Comparison of ENCODE assay signal across 8 cellular contexts in genomic region chrX:119488749-119489148, GRCh38. TPM values are rescaled to one million over a fixed set of nuclear protein-coding genes. Genes with fewer than 3 reads are reported as not detected.
A peak's percentile ranks its signal among the peaks of the same experiment; 100 is the strongest.
DNase-seq lines count a peak whose midpoint lies in the region; ATAC-seq and TF ChIP-seq lines count a peak whose summit lies in the region.

No MANE protein-coding gene starts in this region.

- intact Hi-C loops in colonic mucosa (cut with DNase I), result no loop called here
- intact Hi-C loops in vagina (cut with DNase I), result no loop called here

- TF ChIP-seq POLR2A in vagina (IDR thresholded peaks at IDR 0.05), result no peak

- peak; percentile 16 for TF ChIP-seq CTCF in HL-60 (IDR thresholded peaks at IDR 0.05; ENCODE audit: insufficient read depth, low read length)
- TF ChIP-seq CTCF in RWPE2 (IDR thresholded peaks at IDR 0.05; ENCODE audit: poor library complexity, severe bottlenecking), result peak; percentile 63
- TF ChIP-seq CTCF in colonic mucosa (IDR thresholded peaks at IDR 0.05), result peak; percentile 49
- peak; percentile 27 to 30 (median 29) for TF ChIP-seq CTCF in vagina (IDR thresholded peaks at IDR 0.05)

- H3K27ac ChIP-seq in HL-60 (replicated peaks) (no peak overlapping the region), RWPE2 (ENCODE audit: poor library complexity, severe bottlenecking) (no peak overlapping the region), colonic mucosa (no peak overlapping the region), vagina (no peak overlapping the region)

- ATAC-seq in RWPE2 (ENCODE audit: low read depth) (0 out of 3 replicates have a peak, but pooled peaks have one; percentile 31), GM18520 (IDR thresholded peaks at IDR 0.05; ENCODE audit: unreplicated experiment) (no peak)

- H3K36me3 ChIP-seq in RWPE2 (ENCODE audit: low read depth) (no peaks in the 10 kb centered on the region), colonic mucosa (no peaks in the 10 kb centered on the region), vagina (no peaks in the 10 kb centered on the region)

- peak; percentile 23 for DNase-seq in DMS53 treated with DMSO at 0.1 percent for 48 hours (lab: John Stamatoyannopoulos, UW; ENCODE audit: unreplicated experiment)
- peak in 1 of 2 experiments; percentile 45 for DNase-seq in HL-60 (ENCODE audit: low read depth in 1 of 2, low spot score in 1 of 2)
- DNase-seq in RWPE2 (ENCODE audit: low spot score), result no peak
- DNase-seq in colonic mucosa, result peak; percentile 78
- DNase-seq in medulla oblongata (ENCODE audit: extremely low spot score), result peak; percentile 36
- DNase-seq in vagina (ENCODE audit: extremely low spot score in 2 of 2), result no peak
- no peak for DNase-seq in ecto neural progenitor cell (ENCODE audit: low spot score)

- H3K9me3 ChIP-seq in RWPE2 (ENCODE audit: severe bottlenecking) (no peaks in the 10 kb centered on the region), colonic mucosa (no peaks in the 10 kb centered on the region), vagina (no peaks in the 10 kb centered on the region)

- H3K27me3 ChIP-seq in HL-60 (ENCODE audit: insufficient read depth, poor library complexity, severe bottlenecking) (no peaks in the 10 kb centered on the region), RWPE2 (ENCODE audit: insufficient read depth, poor library complexity, severe bottlenecking) (no peaks in the 10 kb centered on the region), colonic mucosa (no peaks in the 10 kb centered on the region), vagina (no peaks in the 10 kb centered on the region)

- H3K9ac ChIP-seq in colonic mucosa (ENCODE audit: low read depth in 2 of 2, low read length in 2 of 2), result no peak overlapping the region

- no peak overlapping the region for H3K4me3 ChIP-seq in HL-60 (replicated peaks; ENCODE audit: insufficient read depth, low read length)
- H3K4me3 ChIP-seq in RWPE2 (ENCODE audit: severe bottlenecking), result no peak overlapping the region
- H3K4me3 ChIP-seq in colonic mucosa, result no peak overlapping the region
- no peak overlapping the region for H3K4me3 ChIP-seq in vagina

- H3K4me1 ChIP-seq in RWPE2 (ENCODE audit: insufficient read depth, poor library complexity, severe bottlenecking), result peaks cover 5% of the 10 kb centered on the region
- no peaks in the 10 kb centered on the region for H3K4me1 ChIP-seq in colonic mucosa
- no peaks in the 10 kb centered on the region for H3K4me1 ChIP-seq in vagina

RNA-seq across cellular contexts. Expression of gene SLC25A5, which starts 20.5 kb away (rescaled TPM):
- total RNA-seq in colonic mucosa, result 1,000 to 10,000 TPM; 1,091 to 1,162 TPM
- total RNA-seq in vagina, result 303 TPM

Comparison
In these comparisons a context has a peak if more than half of its experiments do, and no peak if none do; other contexts are left out.
1. DNase-seq: peak in DMS53 treated with DMSO at 0.1 percent for 48 hours (single experiment), colonic mucosa (single experiment) and medulla oblongata (single experiment); none in RWPE2 (single experiment), vagina (0 of 2) and ecto neural progenitor cell (single experiment).
2. Peak in every context shown above with its lines, with median percentiles within 50 percentile points of each other: CTCF ChIP-seq.